Comparison of ENCODE assay signal across 18 cellular contexts in genomic region chr18:42719221-42719620, GRCh38.
DNase-seq lines count a peak whose midpoint lies in the region; ATAC-seq and TF ChIP-seq lines count a peak whose summit lies in the region.
"Had no signal": no experiment of that assay in that cellular context is flagged by ENCODE, and none has a peak within 500 bp of the region (broad histone marks: within the 10 kb centered on the region; RNA-seq: fewer than 3 reads in every experiment).

No MANE protein-coding gene starts in this region.

- H3K27me3 ChIP-seq in mammary epithelial cell (ENCODE audit: insufficient read depth, low read length) (no peaks in the 10 kb centered on the region), A673 (replicated peaks; ENCODE audit: insufficient read depth, low read depth, low read length, poor library complexity) (no peaks in the 10 kb centered on the region)
- H3K27me3 ChIP-seq: BLaER1 treated with 17β-estradiol and CSF1 and Interleukin-3, amounts not matched to agents 10 nM and 100 nM had no signal

- H3K27ac ChIP-seq in mammary epithelial cell (ENCODE audit: insufficient read depth, low read depth, low read length) (no peak overlapping the region), A673 (ENCODE audit: low read depth, low read length, poor library complexity, severe bottlenecking) (no peak overlapping the region)
- H3K27ac ChIP-seq: 22Rv1; BLaER1 treated with 17β-estradiol and CSF1 and Interleukin-3, amounts not matched to agents 10 nM and 100 nM; SK-N-MC had no signal

- ATAC-seq in sciatic nerve = no peak
- ATAC-seq in stimulated activated naive CD8-positive, alpha-beta T cell treated with anti-CD3 and anti-CD28 coated beads, Interleukin-15, amount 100 ng/mL, for 72 hours = no peak
- ATAC-seq: PC-3 had no signal

- dilution Hi-C loops in mammary epithelial cell (cut with HindIII; ENCODE audit: low sequenced_read_pairs) = no loop called here

- H3K27me3 Mint-ChIP-seq in stimulated activated naive CD8-positive, alpha-beta T cell treated with anti-CD3 and anti-CD28 coated beads, Interleukin-15, amount 100 ng/mL, for 72 hours = no peaks in the 10 kb centered on the region
- H3K27me3 Mint-ChIP-seq: IgD-negative memory B cell had no signal

- H3K9ac ChIP-seq in mammary epithelial cell (ENCODE audit: insufficient read depth, low read length) = no peak overlapping the region
- H3K9ac ChIP-seq: BLaER1 treated with 17β-estradiol and CSF1 and Interleukin-3, amounts not matched to agents 10 nM and 100 nM had no signal

- no peak overlapping the region for H2AFZ ChIP-seq in mammary epithelial cell (ENCODE audit: low read depth, low read length)

- H3K9me3 Mint-ChIP-seq in stimulated activated naive CD8-positive, alpha-beta T cell treated with anti-CD3 and anti-CD28 coated beads, Interleukin-15, amount 100 ng/mL, for 72 hours = peaks cover 0 to 8% of the 10 kb centered on the region in 2 donors

- POLR2A ChIA-PET in A673 (lab: Charles Lee; ENCODE audit: low non-redundant PET) = no interaction called here

- H3K4me3 ChIP-seq in mammary epithelial cell (replicated peaks in 1 of 3; ENCODE audit: insufficient read depth in 1 of 3, low read depth in 2 of 3, low read length in 3 of 3) (no peak overlapping the region), A673 (ENCODE audit: low read depth, low read length, poor library complexity, severe bottlenecking) (no peak overlapping the region)
- H3K4me3 ChIP-seq: BLaER1 treated with 17β-estradiol and CSF1 and Interleukin-3, amounts not matched to agents 10 nM and 100 nM; SK-N-MC had no signal

- H3K27ac Mint-ChIP-seq in stimulated activated naive CD8-positive, alpha-beta T cell treated with anti-CD3 and anti-CD28 coated beads, Interleukin-15, amount 100 ng/mL, for 72 hours = no peak overlapping the region
- H3K27ac Mint-ChIP-seq: IgD-negative memory B cell had no signal

- BruUV-seq in mammary epithelial cell (replicated peaks; lab: Mats Ljungman, UMichigan) (no TSS peak), A673 (replicated peaks; lab: Mats Ljungman, UMichigan) (no TSS peak)

- intact Hi-C loops in mammary epithelial cell (cut with micrococcal nuclease) = no loop called here
- intact Hi-C loops in A673 (cut with micrococcal nuclease; ENCODE audit: unreplicated experiment) = no loop called here
- intact Hi-C loops in sciatic nerve (cut with DNase I) = no loop called here

- no peak overlapping the region for H3K4me2 ChIP-seq in mammary epithelial cell (ENCODE audit: insufficient read depth, low read depth, low read length)
- H3K4me2 ChIP-seq: BLaER1 treated with 17β-estradiol and CSF1 and Interleukin-3, amounts not matched to agents 10 nM and 100 nM had no signal

- no peaks in the 10 kb centered on the region for H4K20me1 ChIP-seq in mammary epithelial cell (ENCODE audit: insufficient read depth, low read length)
- H4K20me1 ChIP-seq: BLaER1 treated with 17β-estradiol and CSF1 and Interleukin-3, amounts not matched to agents 10 nM and 100 nM had no signal

- H3K4me1 Mint-ChIP-seq in stimulated activated naive CD8-positive, alpha-beta T cell treated with anti-CD3 and anti-CD28 coated beads, Interleukin-15, amount 100 ng/mL, for 72 hours = no peaks in the 10 kb centered on the region
- H3K4me1 Mint-ChIP-seq: IgD-negative memory B cell had no signal

- 72% methylated on average over 5 of the region's 6 CpGs for WGBS in mammary epithelial cell (ENCODE audit: low coverage, missing lambda C conversion rate)

- no peak overlapping the region for H3K4me3 Mint-ChIP-seq in stimulated activated naive CD8-positive, alpha-beta T cell treated with anti-CD3 and anti-CD28 coated beads, Interleukin-15, amount 100 ng/mL, for 72 hours
- H3K4me3 Mint-ChIP-seq: IgD-negative memory B cell had no signal

- DNase-seq in NCI-H2029 (lab: John Stamatoyannopoulos, UW) (peak; percentile 29), NCI-H2029 treated with DMSO at 0.1 percent for 48 hours (lab: John Stamatoyannopoulos, UW) (no peak), NCI-H2171 treated with DMSO at 0.1 percent for 48 hours (lab: John Stamatoyannopoulos, UW) (peak; percentile 69), mammary epithelial cell (peak; percentile 1), kidney tubule cell (ENCODE audit: low spot score) (peak; percentile 83), A673 (ENCODE audit: low spot score) (no peak), sciatic nerve (ENCODE audit: low spot score) (no peak)
- no peak for DNase-seq in stimulated activated naive CD8-positive, alpha-beta T cell treated with anti-CD3 and anti-CD28 coated beads, Interleukin-15, amount 100 ng/mL, for 72 hours
- DNase-seq: DMS153, MV-4-11, NCI-H1417 treated with DMSO at 0.1 percent for 48 hours, NCI-H2107, NCI-H524, PC-3 had no signal

- CTCF ChIA-PET in mammary epithelial cell (lab: Charles Lee; ENCODE audit: low non-redundant PET) = no interaction called here
- CTCF ChIA-PET in A673 (lab: Charles Lee) = no interaction called here

- no peak for TF ChIP-seq CTCF in mammary epithelial cell (conservative IDR thresholded peaks at IDR 0.05 in 1 of 2, IDR thresholded peaks at IDR 0.05 in 1 of 2; ENCODE audit: extremely low read depth in 1 of 2, insufficient read depth in 1 of 2, low read depth in 1 of 2, low read length in 2 of 2)
- TF ChIP-seq CTCF in A673 (conservative IDR thresholded peaks at IDR 0.05; ENCODE audit: low read depth, low read length) = no peak

- no peaks in the 10 kb centered on the region for H3K4me1 ChIP-seq in mammary epithelial cell (ENCODE audit: insufficient read depth, low read length)
- no peaks in the 10 kb centered on the region for H3K4me1 ChIP-seq in A673 (ENCODE audit: insufficient read depth, low read length, poor library complexity, severe bottlenecking)
- H3K4me1 ChIP-seq: BLaER1 treated with 17β-estradiol and CSF1 and Interleukin-3, amounts not matched to agents 10 nM and 100 nM had no signal

- H3K36me3 ChIP-seq in mammary epithelial cell (ENCODE audit: insufficient read depth, low read length) = no peaks in the 10 kb centered on the region
- no peaks in the 10 kb centered on the region for H3K36me3 ChIP-seq in A673 (ENCODE audit: insufficient read depth, low read length, poor library complexity, severe bottlenecking)
- H3K36me3 ChIP-seq: BLaER1 treated with 17β-estradiol and CSF1 and Interleukin-3, amounts not matched to agents 10 nM and 100 nM had no signal

- in situ Hi-C loops in mammary epithelial cell (cut with MboI; ENCODE audit: low sequenced_read_pairs in 2 of 2) = no loop called here

- no peaks in the 10 kb centered on the region for H3K9me3 ChIP-seq in mammary epithelial cell (replicated peaks; ENCODE audit: insufficient read depth, low read length)
- no peaks in the 10 kb centered on the region for H3K9me3 ChIP-seq in A673 (ENCODE audit: low read depth, low read length, poor library complexity, severe bottlenecking)
- H3K9me3 ChIP-seq: BLaER1 treated with 17β-estradiol and CSF1 and Interleukin-3, amounts not matched to agents 10 nM and 100 nM had no signal

- no peaks in the 10 kb centered on the region for H3K79me2 ChIP-seq in mammary epithelial cell (ENCODE audit: insufficient read depth, low read length)

Comparison
In these comparisons a context has a peak if more than half of its experiments do, and no peak if none do; other contexts are left out.
1. DNase-seq: peak in NCI-H2029 (single experiment), NCI-H2171 treated with DMSO at 0.1 percent for 48 hours (single experiment), mammary epithelial cell (single experiment) and kidney tubule cell (single experiment); none in NCI-H2029 treated with DMSO at 0.1 percent for 48 hours (single experiment), A673 (single experiment), sciatic nerve (single experiment) and stimulated activated naive CD8-positive, alpha-beta T cell treated with anti-CD3 and anti-CD28 coated beads, Interleukin-15, amount 100 ng/mL, for 72 hours (0 of 2).